8 cellular contexts compared by ENCODE assay signal in genomic region chr2:20241973-20242726, GRCh38. TPM values are rescaled to one million over a fixed set of nuclear protein-coding genes. Genes with fewer than 3 reads are reported as not detected.
DNase-seq lines count a peak whose midpoint lies in the region; ATAC-seq and TF ChIP-seq lines count a peak whose summit lies in the region.

No MANE protein-coding gene starts in this region.

- ATAC-seq in HG03196 (IDR thresholded peaks at IDR 0.05; ENCODE audit: unreplicated experiment): no peak

- H3K4me3 ChIP-seq in WI38 (ENCODE audit: low read depth, low read length): no peak overlapping the region
- no peak overlapping the region for H3K4me3 ChIP-seq in fibroblast of the aortic adventitia (ENCODE audit: low read depth, low read length)

- in situ Hi-C loops in GM13976 (cut with MboI; ENCODE audit: low sequenced_read_pairs, unreplicated experiment): loop anchor here (25.0 kb wide), 1 partner anchor 395 kb away; no protein-coding TSS in a partner anchor

- TF ChIP-seq CTCF in GM13976 (IDR thresholded peaks at IDR 0.05; ENCODE audit: borderline replicate concordance, control extremely low read depth, extremely low read depth, insufficient read depth, missing control alignments): peak; percentile 54
- peak; percentile 31 for TF ChIP-seq CTCF in WI38 (IDR thresholded peaks at IDR 0.05; ENCODE audit: low read depth, low read length)
- TF ChIP-seq CTCF in fibroblast of the aortic adventitia (IDR thresholded peaks at IDR 0.05; ENCODE audit: insufficient read depth, low read length): peak; percentile 27

- DNase-seq in GM13976 (ENCODE audit: low spot score) (peak; percentile 84), fibroblast of the aortic adventitia (ENCODE audit: low read depth) (no peak), NCI-H2081 treated with DMSO at 0.1 percent for 48 hours (lab: John Stamatoyannopoulos, UW) (no peak), NCI-H748 treated with DMSO at 0.1 percent for 48 hours (lab: John Stamatoyannopoulos, UW) (no peak)
- DNase-seq in stimulated activated CD4-positive, alpha-beta T cell treated with anti-CD3 and anti-CD28 coated beads, Interleukin-15, amount 100 ng/mL, for 24 hours: peak; percentile 46
- no peak for DNase-seq in NK-92 treated with Interleukin-12 subunit alpha and Interleukin-12 subunit beta, amount 100 ng/mL, for 24 hours (lab: John Stamatoyannopoulos, UW)

RNA-seq across cellular contexts. Expression of gene SDC1, which starts 17.2 kb away (rescaled TPM):
- 4.6 and 13.0 TPM in 2 replicates for total RNA-seq in fibroblast of the aortic adventitia (ENCODE audit: low replicate concordance)

Comparison
In these comparisons a context has a peak if more than half of its experiments do, and no peak if none do; other contexts are left out.
1. DNase-seq: peak in GM13976 (single experiment) and stimulated activated CD4-positive, alpha-beta T cell treated with anti-CD3 and anti-CD28 coated beads, Interleukin-15, amount 100 ng/mL, for 24 hours (single experiment); none in fibroblast of the aortic adventitia (single experiment), NK-92 treated with Interleukin-12 subunit alpha and Interleukin-12 subunit beta, amount 100 ng/mL, for 24 hours (single experiment), NCI-H2081 treated with DMSO at 0.1 percent for 48 hours (single experiment) and NCI-H748 treated with DMSO at 0.1 percent for 48 hours (single experiment).
2. Peak in every context shown above with its lines, with median percentiles within 50 percentile points of each other: CTCF ChIP-seq.